2 cellular contexts compared by ENCODE assay signal in genomic region chr5:96157841-96158291, GRCh38.
TF ChIP-seq lines count a peak whose summit lies in the region.

No MANE protein-coding gene starts in this region.

TF ChIP-seq in HCT116, 20 proteins besides CTCF, POLR2A, EP300 and RAD21:
- no peak for TF ChIP-seq ZBTB33 (IDR thresholded peaks at IDR 0.05; ENCODE audit: extremely low read depth, insufficient replicate concordance, low read length)
- TF ChIP-seq ZFX (IDR thresholded peaks at IDR 0.05): no peak
- no peak for TF ChIP-seq CEBPB (IDR thresholded peaks at IDR 0.05; ENCODE audit: low read depth)
- TF ChIP-seq EZH2phosphoT487 (IDR thresholded peaks at IDR 0.05; ENCODE audit: borderline replicate concordance): no peak
- no peak for TF ChIP-seq EGR1 (IDR thresholded peaks at IDR 0.05; ENCODE audit: low read depth)
- no peak for TF ChIP-seq SP1 (IDR thresholded peaks at IDR 0.05; ENCODE audit: low read depth)
- TF ChIP-seq MAX (IDR thresholded peaks at IDR 0.05): no peak
- TF ChIP-seq ELF1 (IDR thresholded peaks at IDR 0.05; ENCODE audit: borderline replicate concordance, low read depth): no peak
- TF ChIP-seq TCF7L2 (IDR thresholded peaks at IDR 0.05; ENCODE audit: borderline replicate concordance, extremely low read depth, insufficient read depth, insufficient read length): no peak
- TF ChIP-seq POLR2AphosphoS5 (IDR thresholded peaks at IDR 0.05; ENCODE audit: low read depth, low read length): no peak
- TF ChIP-seq YY1 (IDR thresholded peaks at IDR 0.05; ENCODE audit: extremely low read depth, insufficient replicate concordance, low read depth, low read length): no peak
- no peak for TF ChIP-seq SRF (IDR thresholded peaks at IDR 0.05; ENCODE audit: low read depth)
- no peak for TF ChIP-seq CBX3 (IDR thresholded peaks at IDR 0.05; ENCODE audit: low read depth)
- TF ChIP-seq FOSL1 (IDR thresholded peaks at IDR 0.05; ENCODE audit: low read depth): no peak

TF ChIP-seq in WTC11, 78 proteins besides CTCF, POLR2A, EP300 and RAD21:
- no peak for TF ChIP-seq MAX (CRISPR knock-in tag; IDR thresholded peaks at IDR 0.05)
